ENCODE assay signal across 8 cellular contexts in the genomic region with DNA sequence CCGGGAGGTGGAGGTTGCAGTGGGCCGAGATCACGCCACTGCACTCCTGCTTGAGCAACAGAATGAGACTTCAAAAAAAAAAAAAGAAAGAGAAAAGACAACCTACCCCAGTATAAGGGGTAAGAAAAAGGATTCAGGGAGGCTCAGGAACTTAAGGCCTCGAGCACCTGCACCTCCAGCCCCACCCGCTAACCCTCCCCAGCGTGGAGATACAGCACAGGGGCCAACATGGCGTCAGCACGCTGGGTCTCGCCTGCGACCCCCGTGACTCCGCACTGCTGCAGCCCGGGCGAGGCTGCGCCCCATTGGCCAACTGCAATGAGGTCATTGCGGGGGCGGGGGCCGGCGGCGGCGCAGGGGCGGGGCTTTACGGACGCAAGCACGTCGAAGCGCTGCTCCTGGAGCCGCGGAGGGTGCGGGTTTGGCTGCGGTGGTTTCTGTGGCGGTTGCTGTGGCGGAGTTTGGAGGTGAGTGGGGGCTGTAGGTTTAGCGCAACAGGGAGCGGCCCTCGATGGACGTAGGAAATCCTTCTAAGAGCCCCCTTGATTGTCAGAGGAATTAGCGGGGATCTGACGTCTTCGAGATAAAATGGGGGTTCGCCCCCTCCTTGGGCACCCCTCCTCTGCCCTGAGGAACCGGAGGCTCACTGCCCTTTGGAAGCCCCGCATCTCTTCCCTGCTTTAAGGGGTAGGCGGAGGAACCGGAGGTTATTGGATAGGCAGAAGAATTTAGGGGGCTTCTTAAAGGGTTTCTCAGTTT. TPM values are rescaled to one million over a fixed set of nuclear protein-coding genes. Genes with fewer than 3 reads are reported as not detected.
DNase-seq lines count a peak whose midpoint lies in the region; ATAC-seq and TF ChIP-seq lines count a peak whose summit lies in the region.

Gene ATP6V0A1 (plus strand): TSS at position 382 of the 759 bp plus-strand sequence. CDS start 2,017 bp downstream, outside the sequence.

- H3K27me3 Mint-ChIP-seq in brain: peaks cover 11% of the 10 kb centered on the region

- peak; percentile 93 to 94 for TF ChIP-seq POLR2A in gastrocnemius medialis (IDR thresholded peaks at IDR 0.05)

- H3K9me3 Mint-ChIP-seq in brain: peaks cover 0 to 3% (median 0%) of the 10 kb centered on the region in 5 experiments

- TF ChIP-seq CTCF in GM12875 (IDR thresholded peaks at IDR 0.05; ENCODE audit: borderline replicate concordance, insufficient read depth, low read depth, low read length): no peak
- no peak for TF ChIP-seq CTCF in brain (conservative IDR thresholded peaks at IDR 0.05)
- peak in 1 of 5 experiments; percentile 7 for TF ChIP-seq CTCF in gastrocnemius medialis (IDR thresholded peaks at IDR 0.05 in 4 of 5, conservative IDR thresholded peaks at IDR 0.05 in 1 of 5)

- DNase-seq in NCI-H2081 treated with DMSO at 0.1 percent for 48 hours (lab: John Stamatoyannopoulos, UW): peak; percentile 86
- DNase-seq in UCSD-AML1 (lab: John Stamatoyannopoulos, UW; ENCODE audit: unreplicated experiment): peak; percentile 93
- DNase-seq in iPS DF 6.9 (ENCODE audit: low read depth, low spot score): peak; percentile 68
- peak; percentile 94 to 96 for DNase-seq in gastrocnemius medialis

- no CpG with 5 or more reads among the region's 45 CpGs for WGBS in iPS DF 6.9 (ENCODE audit: insufficient coverage, insufficient read length)

- no peak within 1 kb of the TSS for H3K27ac ChIP-seq in iPS DF 6.9 (ENCODE audit: low read length)
- H3K27ac ChIP-seq in gastrocnemius medialis: peak within 1 kb of the TSS; percentile 97 to 98 (median 98)

- H3K27me3 ChIP-seq in iPS DF 6.9 (ENCODE audit: control insufficient read depth, insufficient read depth, low read length) (no peaks in the 10 kb centered on the region), gastrocnemius medialis (no peaks in the 10 kb centered on the region)

- in situ Hi-C loops in gastrocnemius medialis (cut with MboI; ENCODE audit: low sequenced_read_pairs in 4 of 4): no loop called here

- intact Hi-C loops in gastrocnemius medialis (cut with DNase I; ENCODE audit: low total_unique reads): loop anchor here (1.0 to 5.0 kb wide), 4 partner anchors 51 to 146 kb away; partner anchors contain the start of gene STAT3

- H3K36me3 ChIP-seq in iPS DF 6.9 (ENCODE audit: control insufficient read depth, insufficient read depth, low read length) (no peaks in the 10 kb centered on the region), gastrocnemius medialis (peaks cover 0 to 19% of the 10 kb centered on the region in 2 donors)

- ATAC-seq in HG02885 (IDR thresholded peaks at IDR 0.05; ENCODE audit: poor library complexity, unreplicated experiment): peak; percentile 81
- ATAC-seq in gastrocnemius medialis: peak; percentile 76 to 82
- ATAC-seq in GM18858 (IDR thresholded peaks at IDR 0.05; ENCODE audit: unreplicated experiment): no peak

- H3K4me1 Mint-ChIP-seq in brain: peaks cover 59% of the 10 kb centered on the region

- H3K4me1 ChIP-seq in iPS DF 6.9 (ENCODE audit: control insufficient read depth, insufficient read depth, low read length): no peaks in the 10 kb centered on the region; the same call in 1 of the 2 replicates
- H3K4me1 ChIP-seq in gastrocnemius medialis: peaks cover 29 to 37% of the 10 kb centered on the region in 2 donors

- H3K36me3 Mint-ChIP-seq in brain: peaks cover 29% of the 10 kb centered on the region

- H3K4me3 Mint-ChIP-seq in brain: peak within 1 kb of the TSS; percentile 90 to 96 (median 96)

- H3K4me3 ChIP-seq in GM12875 (ENCODE audit: low read depth, low read length): peak within 1 kb of the TSS; percentile 73
- peak within 1 kb of the TSS; percentile 60 for H3K4me3 ChIP-seq in iPS DF 6.9 (ENCODE audit: low read length)
- H3K4me3 ChIP-seq in gastrocnemius medialis: peak within 1 kb of the TSS; percentile 78 to 95 (median 92)

- H3K9me3 ChIP-seq in iPS DF 6.9 (ENCODE audit: control insufficient read depth, insufficient read depth, low read length) (no peaks in the 10 kb centered on the region), gastrocnemius medialis (no peaks in the 10 kb centered on the region)

- peak within 1 kb of the TSS; percentile 92 to 99 (median 98) for H3K27ac Mint-ChIP-seq in brain

RNA-seq across cellular contexts. Expression of gene ATP6V0A1, which starts in this region (rescaled TPM):
- polyA plus RNA-seq in brain (ENCODE audit: insufficient read depth, low read depth, low replicate concordance): 163 TPM
- 100 to 1,000 TPM in 2 of 4 donors, 10 to 100 TPM in 2; 65.3 to 138 (median 95.3) TPM for total RNA-seq in gastrocnemius medialis
